In the genomic region with DNA sequence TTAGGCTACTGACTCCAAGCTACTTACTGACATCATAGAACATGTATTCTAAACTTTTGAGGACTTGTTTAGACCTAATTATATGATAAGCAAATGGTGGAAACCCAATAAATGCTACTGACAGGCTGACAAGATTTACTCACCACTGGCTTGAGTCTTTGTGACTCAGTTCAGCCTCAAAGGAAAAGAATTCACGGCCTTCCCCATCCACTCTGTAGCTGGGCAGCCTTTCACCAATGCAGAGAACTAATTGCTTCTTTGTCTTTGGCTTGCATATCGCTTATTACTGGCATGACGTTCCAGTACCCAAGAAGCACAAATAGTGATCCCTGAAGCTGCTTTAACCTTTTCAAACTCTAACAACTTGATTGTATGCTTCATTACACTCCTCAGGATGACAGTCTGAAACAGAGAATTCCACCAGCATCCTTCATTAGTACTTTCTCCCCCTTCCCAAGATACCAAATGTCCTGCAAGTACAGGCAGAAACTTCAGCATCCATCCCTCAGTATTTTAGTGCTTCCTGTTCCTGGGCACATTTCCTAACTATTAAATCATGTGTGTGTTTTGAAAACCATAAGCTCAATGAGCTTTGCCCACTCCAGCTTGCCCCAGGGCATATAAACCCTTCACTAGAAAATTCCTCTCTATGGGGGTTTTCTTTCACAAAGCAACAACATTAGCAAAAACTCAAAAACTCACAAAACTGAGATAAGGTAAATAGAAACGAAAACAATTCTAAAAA, we compare ENCODE assay signal across 23 cellular contexts.
A peak's percentile ranks its signal among the peaks of the same experiment; 100 is the strongest.
DNase-seq lines count a peak whose midpoint lies in the region; TF ChIP-seq lines count a peak whose summit lies in the region.
"Had no signal": no experiment of that assay in that cellular context is flagged by ENCODE, and none has a peak within 500 bp of the region (broad histone marks: within the 10 kb centered on the region; RNA-seq: fewer than 3 reads in every experiment).

No MANE protein-coding gene starts in this region.

- H3K36me3 ChIP-seq in mammary epithelial cell (ENCODE audit: insufficient read depth, low read length) (no peaks in the 10 kb centered on the region), breast epithelium (no peaks in the 10 kb centered on the region), adipocyte (ENCODE audit: control insufficient read depth, insufficient read depth, low read length, severe bottlenecking) (no peaks in the 10 kb centered on the region)
- H3K36me3 ChIP-seq: neutrophil, uterus had no signal

- in situ Hi-C loops in mammary epithelial cell (cut with MboI; ENCODE audit: low sequenced_read_pairs in 2 of 2), result no loop called here

- WGBS in mammary epithelial cell (ENCODE audit: low coverage, missing lambda C conversion rate), result 51% methylated on average over 4 of the region's 4 CpGs

- no peak for TF ChIP-seq CTCF in mammary epithelial cell (conservative IDR thresholded peaks at IDR 0.05 in 1 of 2, IDR thresholded peaks at IDR 0.05 in 1 of 2; ENCODE audit: extremely low read depth in 1 of 2, insufficient read depth in 1 of 2, low read depth in 1 of 2, low read length in 2 of 2)
- TF ChIP-seq CTCF in breast epithelium (IDR thresholded peaks at IDR 0.05), result no peak
- TF ChIP-seq CTCF in foreskin fibroblast (IDR thresholded peaks at IDR 0.05; ENCODE audit: low read depth, low read length), result no peak

- H3K4me3 ChIP-seq in mammary epithelial cell (replicated peaks in 1 of 3; ENCODE audit: insufficient read depth in 1 of 3, low read depth in 2 of 3, low read length in 3 of 3), result no peak overlapping the region
- H3K4me3 ChIP-seq in breast epithelium, result no peak overlapping the region
- no peak overlapping the region for H3K4me3 ChIP-seq in adipocyte (ENCODE audit: low read length)
- H3K4me3 ChIP-seq in foreskin fibroblast (ENCODE audit: low read depth in 1 of 2, low read length in 2 of 2), result no peak overlapping the region
- H3K4me3 ChIP-seq: lung, uterus had no signal

- no peak overlapping the region for H3K9ac ChIP-seq in mammary epithelial cell (ENCODE audit: insufficient read depth, low read length)
- no peak overlapping the region for H3K9ac ChIP-seq in adipocyte (ENCODE audit: low read length)

- H4K20me1 ChIP-seq in mammary epithelial cell (ENCODE audit: insufficient read depth, low read length), result no peaks in the 10 kb centered on the region

- TF ChIP-seq POLR2A in breast epithelium (IDR thresholded peaks at IDR 0.05), result no peak

- H3K9me3 ChIP-seq in mammary epithelial cell (replicated peaks; ENCODE audit: insufficient read depth, low read length), result no peaks in the 10 kb centered on the region
- peaks cover 0 to 13% of the 10 kb centered on the region in 2 donors for H3K9me3 ChIP-seq in breast epithelium
- peaks cover 3% of the 10 kb centered on the region for H3K9me3 ChIP-seq in adipocyte (ENCODE audit: control insufficient read depth, low read length)
- H3K9me3 ChIP-seq: neutrophil, uterus had no signal

- H3K27me3 ChIP-seq in mammary epithelial cell (ENCODE audit: insufficient read depth, low read length) (no peaks in the 10 kb centered on the region), breast epithelium (no peaks in the 10 kb centered on the region), adipocyte (replicated peaks; ENCODE audit: control insufficient read depth, insufficient read depth, low read length) (no peaks in the 10 kb centered on the region)
- H3K27me3 ChIP-seq: uterus had no signal

- H2AFZ ChIP-seq in mammary epithelial cell (ENCODE audit: low read depth, low read length), result peak overlapping the region; percentile 25

- DNase-seq in mammary epithelial cell (peak; percentile 44), breast epithelium (ENCODE audit: low spot score in 2 of 2) (no peak), adipocyte (ENCODE audit: low read depth) (peak; percentile 55), foreskin fibroblast (peak; percentile 48 to 62), stromal cell of bone marrow (ENCODE audit: low read depth) (peak; percentile 13), NCI-H82 treated with DMSO at 0.1 percent for 48 hours (lab: John Stamatoyannopoulos, UW; ENCODE audit: unreplicated experiment) (no peak), T-helper 1 cell (no peak), GOT3 (lab: John Stamatoyannopoulos, UW) (no peak)
- DNase-seq: 8988T; activated CD4-positive, alpha-beta memory T cell treated with anti-CD3 and anti-CD28 coated beads, Interleukin-2, amount 10 ng/mL, durations not matched to agents 7 days and 5 days; activated naive CD4-positive, alpha-beta T cell treated with anti-CD3 and anti-CD28 coated beads for 36 hours; activated T-cell treated with anti-CD3 and anti-CD28 coated beads, Interleukin-2, amount 50 U/mL, for 1 hour; C1 segment of cervical spinal cord; Calu3; effector memory CD4-positive, alpha-beta T cell; hypothalamus; islet precursor cell; NCI-H2171 treated with DMSO at 0.1 percent for 48 hours; right cardiac atrium; stimulated activated CD4-positive, alpha-beta T cell treated with anti-CD3 and anti-CD28 coated beads, Interleukin-15, amount 100 ng/mL, for 24 hours; uterus had no signal

- H3K27ac ChIP-seq in mammary epithelial cell (ENCODE audit: insufficient read depth, low read depth, low read length), result no peak overlapping the region
- H3K27ac ChIP-seq in breast epithelium, result no peak overlapping the region
- H3K27ac ChIP-seq: neutrophil, uterus had no signal

- dilution Hi-C loops in mammary epithelial cell (cut with HindIII; ENCODE audit: low sequenced_read_pairs), result no loop called here

- no peaks in the 10 kb centered on the region for H3K4me1 ChIP-seq in mammary epithelial cell (ENCODE audit: insufficient read depth, low read length)
- no peaks in the 10 kb centered on the region for H3K4me1 ChIP-seq in breast epithelium
- H3K4me1 ChIP-seq in adipocyte (ENCODE audit: control insufficient read depth, insufficient read depth, low read length), result no peaks in the 10 kb centered on the region
- H3K4me1 ChIP-seq: uterus had no signal

- intact Hi-C loops in mammary epithelial cell (cut with micrococcal nuclease), result no loop called here
- intact Hi-C loops in breast epithelium (cut with DNase I; ENCODE audit: low total_unique reads), result no loop called here

- H3K79me2 ChIP-seq in mammary epithelial cell (ENCODE audit: insufficient read depth, low read length), result no peaks in the 10 kb centered on the region

- CTCF ChIA-PET in mammary epithelial cell (lab: Charles Lee; ENCODE audit: low non-redundant PET), result no interaction called here

- no TSS peak for BruUV-seq in mammary epithelial cell (replicated peaks; lab: Mats Ljungman, UMichigan)

- no peak overlapping the region for H3K4me2 ChIP-seq in mammary epithelial cell (ENCODE audit: insufficient read depth, low read depth, low read length)

Comparison
In these comparisons a context has a peak if more than half of its experiments do, and no peak if none do; other contexts are left out.
1. DNase-seq: peak in mammary epithelial cell (single experiment), adipocyte (single experiment), foreskin fibroblast (2 of 2) and stromal cell of bone marrow (single experiment); none in breast epithelium (0 of 2), NCI-H82 treated with DMSO at 0.1 percent for 48 hours (single experiment), T-helper 1 cell (0 of 5) and GOT3 (single experiment).